ENCODE assay signal across 17 cellular contexts in genomic region chr14:58954874-58955273, GRCh38.
A peak's percentile ranks its signal among the peaks of the same experiment; 100 is the strongest.
DNase-seq lines count a peak whose midpoint lies in the region; ATAC-seq, FAIRE-seq and TF ChIP-seq lines count a peak whose summit lies in the region.
"Had no signal": no experiment of that assay in that cellular context is flagged by ENCODE, and none has a peak within 500 bp of the region (broad histone marks: within the 10 kb centered on the region; RNA-seq: fewer than 3 reads in every experiment).

No MANE protein-coding gene starts in this region.

- H3K9me3 ChIP-seq in astrocyte (ENCODE audit: insufficient read depth, low read depth, low read length) = no peaks in the 10 kb centered on the region
- H3K9me3 ChIP-seq in osteoblast (ENCODE audit: low read depth, low read length) = no peaks in the 10 kb centered on the region
- H3K9me3 ChIP-seq: uterus had no signal

- H3K27me3 Mint-ChIP-seq in astrocyte (ENCODE audit: low read depth, unreplicated experiment) = no peaks in the 10 kb centered on the region
- H3K27me3 Mint-ChIP-seq: progenitor cell of endocrine pancreas had no signal

- H3K9ac ChIP-seq in astrocyte (ENCODE audit: low read length) = no peak overlapping the region

- H3K4me3 Mint-ChIP-seq in astrocyte (ENCODE audit: unreplicated experiment) = no peak overlapping the region
- H3K4me3 Mint-ChIP-seq: activated naive CD4-positive, alpha-beta T cell treated with anti-CD3 and anti-CD28 coated beads, Interleukin-2, amount 50 U/mL, for 24 hours; effector memory CD8-positive, alpha-beta T cell had no signal

- H3K4me2 ChIP-seq in astrocyte (ENCODE audit: low read length) = peak overlapping the region; percentile 62
- H3K4me2 ChIP-seq in osteoblast (ENCODE audit: insufficient read depth, low read length) = peak overlapping the region; percentile 61

- no peak for TF ChIP-seq CTCF in astrocyte (IDR thresholded peaks at IDR 0.05; ENCODE audit: insufficient read depth, low read depth, low read length)
- no peak for TF ChIP-seq CTCF in osteoblast (IDR thresholded peaks at IDR 0.05; ENCODE audit: extremely low read depth, low read depth, low read length)

- no peaks in the 10 kb centered on the region for H3K36me3 Mint-ChIP-seq in astrocyte (ENCODE audit: low read depth, unreplicated experiment)
- peaks cover 0 to 4% of the 10 kb centered on the region in 2 donors for H3K36me3 Mint-ChIP-seq in activated naive CD4-positive, alpha-beta T cell treated with anti-CD3 and anti-CD28 coated beads, Interleukin-2, amount 50 U/mL, for 72 hours

- H2AFZ ChIP-seq in astrocyte (ENCODE audit: low read depth, low read length) (no peak overlapping the region), osteoblast (ENCODE audit: low read length) (peak overlapping the region; percentile 33)

- H3K4me1 Mint-ChIP-seq in astrocyte (ENCODE audit: low read depth, unreplicated experiment) = peaks cover 29% of the 10 kb centered on the region

- no peak for DNase-seq in astrocyte (ENCODE audit: low read depth)
- DNase-seq in osteoblast (ENCODE audit: insufficient read length, low spot score, missing footprints) = no peak
- DNase-seq in activated naive CD4-positive, alpha-beta T cell treated with anti-CD3 and anti-CD28 coated beads, Interleukin-2, amount 50 U/mL, for 72 hours (ENCODE audit: low spot score in 2 of 2) = no peak
- DNase-seq: activated CD8-positive, alpha-beta memory T cell treated with anti-CD3 and anti-CD28 coated beads, Interleukin-2, amount 50 U/mL, for 48 hours; effector memory CD8-positive, alpha-beta T cell; left cardiac atrium; NCI-H1417; NCI-H2227 treated with DMSO at 0.1 percent for 48 hours; stimulated activated naive CD8-positive, alpha-beta T cell treated with anti-CD3 and anti-CD28 coated beads, Interleukin-15, Interleukin-2, amounts not matched to agents 100 U/mL and 50 U/mL, for 24 hours; uterus had no signal

- peaks cover 20% of the 10 kb centered on the region for H3K4me1 ChIP-seq in astrocyte (ENCODE audit: insufficient read depth, low read length)
- H3K4me1 ChIP-seq in osteoblast (ENCODE audit: insufficient read depth, low read length) = peaks cover 13% of the 10 kb centered on the region
- H3K4me1 ChIP-seq: uterus had no signal

- H4K20me1 ChIP-seq in astrocyte (ENCODE audit: insufficient read depth, low read length) (no peaks in the 10 kb centered on the region), osteoblast (ENCODE audit: insufficient read depth, low read length) (no peaks in the 10 kb centered on the region)

- no peak overlapping the region for H3K4me3 ChIP-seq in astrocyte (ENCODE audit: insufficient read depth, low read depth, low read length)
- peak overlapping the region; percentile 8 for H3K4me3 ChIP-seq in osteoblast (ENCODE audit: insufficient read depth, low read length)
- H3K4me3 ChIP-seq: uterus had no signal

- ATAC-seq in GM19043 (IDR thresholded peaks at IDR 0.05; ENCODE audit: low read depth, unreplicated experiment) (peak; percentile 41), HG02885 (IDR thresholded peaks at IDR 0.05; ENCODE audit: poor library complexity, unreplicated experiment) (peak; percentile 39), GM18858 (IDR thresholded peaks at IDR 0.05; ENCODE audit: unreplicated experiment) (no peak), GM18498 (IDR thresholded peaks at IDR 0.05; ENCODE audit: unreplicated experiment) (no peak), GM21576 (IDR thresholded peaks at IDR 0.05; ENCODE audit: unreplicated experiment) (no peak)
- ATAC-seq in activated naive CD4-positive, alpha-beta T cell treated with anti-CD3 and anti-CD28 coated beads, Interleukin-2, amount 50 U/mL, for 72 hours = no peak
- ATAC-seq: effector memory CD8-positive, alpha-beta T cell; stimulated activated naive CD8-positive, alpha-beta T cell treated with anti-CD3 and anti-CD28 coated beads, Interleukin-15, Interleukin-2, amounts not matched to agents 100 U/mL and 50 U/mL, for 24 hours had no signal

- H3K27me3 ChIP-seq in astrocyte (ENCODE audit: insufficient read depth, low read length) (no peaks in the 10 kb centered on the region), osteoblast (ENCODE audit: insufficient read depth, low read length) (no peaks in the 10 kb centered on the region)
- H3K27me3 ChIP-seq: uterus had no signal

- H3K27ac Mint-ChIP-seq in astrocyte (ENCODE audit: unreplicated experiment) = peak overlapping the region; percentile 63
- H3K27ac Mint-ChIP-seq in activated naive CD4-positive, alpha-beta T cell treated with anti-CD3 and anti-CD28 coated beads, Interleukin-2, amount 50 U/mL, for 72 hours = no peak overlapping the region
- H3K27ac Mint-ChIP-seq: activated naive CD4-positive, alpha-beta T cell treated with anti-CD3 and anti-CD28 coated beads, Interleukin-2, amount 50 U/mL, for 24 hours; effector memory CD8-positive, alpha-beta T cell; progenitor cell of endocrine pancreas had no signal

- H3K9me3 Mint-ChIP-seq in astrocyte (ENCODE audit: unreplicated experiment) = peaks cover 5% of the 10 kb centered on the region
- peaks cover 4 to 10% of the 10 kb centered on the region in 2 donors for H3K9me3 Mint-ChIP-seq in activated naive CD4-positive, alpha-beta T cell treated with anti-CD3 and anti-CD28 coated beads, Interleukin-2, amount 50 U/mL, for 72 hours

- H3K27ac ChIP-seq in astrocyte (ENCODE audit: low read depth, low read length) = no peak overlapping the region
- peak overlapping the region; percentile 25 for H3K27ac ChIP-seq in osteoblast (ENCODE audit: low read depth, low read length)

- H3K36me3 ChIP-seq in astrocyte (ENCODE audit: insufficient read depth, low read length) (no peaks in the 10 kb centered on the region), osteoblast (ENCODE audit: insufficient read depth, low read length) (no peaks in the 10 kb centered on the region)
- H3K36me3 ChIP-seq: uterus had no signal

- H3K79me2 ChIP-seq in astrocyte (ENCODE audit: insufficient read depth, low read length) (no peaks in the 10 kb centered on the region), osteoblast (ENCODE audit: insufficient read depth, low read length) (no peaks in the 10 kb centered on the region)

- no peak for FAIRE-seq in astrocyte (lab: Jason Lieb, UNC)

Comparison
In these comparisons a context has a peak if more than half of its experiments do, and no peak if none do; other contexts are left out.
1. ATAC-seq: peak in GM19043 (single experiment) and HG02885 (single experiment); none in GM18858 (single experiment), activated naive CD4-positive, alpha-beta T cell treated with anti-CD3 and anti-CD28 coated beads, Interleukin-2, amount 50 U/mL, for 72 hours (0 of 2), GM18498 (single experiment) and GM21576 (single experiment).